8 cellular contexts compared by ENCODE assay signal in genomic region chr20:44979090-44979621, GRCh38. TPM values are rescaled to one million over a fixed set of nuclear protein-coding genes. Genes with fewer than 3 reads are reported as not detected.
A peak's percentile ranks its signal among the peaks of the same experiment; 100 is the strongest.
DNase-seq lines count a peak whose midpoint lies in the region; ATAC-seq and TF ChIP-seq lines count a peak whose summit lies in the region.

No MANE protein-coding gene starts in this region.

- 39 to 63% methylated on average over 2 of the region's 2 CpGs for WGBS in esophagus squamous epithelium, 2 donors

- peak overlapping the region in 9 of 10 experiments; percentile 22 to 47 (median 39); a peak in 14 of 20 replicates for H3K4me3 ChIP-seq in BLaER1 treated with 17β-estradiol and CSF1 and Interleukin-3, amounts not matched to agents 10 nM and 100 nM
- no peak overlapping the region for H3K4me3 ChIP-seq in esophagus squamous epithelium

- intact Hi-C loops in esophagus squamous epithelium (cut with DNase I), result no loop called here

- TF ChIP-seq POLR2A in esophagus squamous epithelium (IDR thresholded peaks at IDR 0.05), result peak in 1 of 4 donors; percentile 32

- no peak for TF ChIP-seq CTCF in esophagus squamous epithelium (IDR thresholded peaks at IDR 0.05)

- H3K4me1 ChIP-seq in BLaER1 treated with 17β-estradiol and CSF1 and Interleukin-3, amounts not matched to agents 10 nM and 100 nM, result peaks cover 36 to 63% (median 49%) of the 10 kb centered on the region in 10 experiments
- H3K4me1 ChIP-seq in esophagus squamous epithelium, result peaks cover 0 to 5% (median 3%) of the 10 kb centered on the region in 3 donors

- peak overlapping the region; percentile 71 to 81 (median 78); a peak in 21 of 22 replicates for H3K9ac ChIP-seq in BLaER1 treated with 17β-estradiol and CSF1 and Interleukin-3, amounts not matched to agents 10 nM and 100 nM

- DNase-seq in esophagus squamous epithelium (lab: John Stamatoyannopoulos, UW) (no peak), LoVo (ENCODE audit: low spot score) (no peak), DMS 273 treated with DMSO at 0.1 percent for 48 hours (lab: John Stamatoyannopoulos, UW) (no peak)
- peak in 2 of 3 experiments; percentile 45 to 50 for DNase-seq in stimulated activated CD4-positive, alpha-beta T cell treated with anti-CD3 and anti-CD28 coated beads, TNF-alpha, amount 100 ng/mL, for 4 hours (ENCODE audit: low read depth in 3 of 3)

- ATAC-seq in GM19463 (IDR thresholded peaks at IDR 0.05; ENCODE audit: unreplicated experiment) (peak; percentile 81), HG03558 (IDR thresholded peaks at IDR 0.05; ENCODE audit: extremely low read depth, unreplicated experiment) (peak; percentile 75)
- ATAC-seq in activated CD4-positive, CD25-positive, alpha-beta regulatory T cell treated with anti-CD3 and anti-CD28 coated beads, Interleukin-2, amount 50 U/mL, for 24 hours, result peak; percentile 73

- no peaks in the 10 kb centered on the region for H3K9me3 ChIP-seq in BLaER1 treated with 17β-estradiol and CSF1 and Interleukin-3, amounts not matched to agents 10 nM and 100 nM (replicated peaks in 1 of 11)
- no peaks in the 10 kb centered on the region for H3K9me3 ChIP-seq in esophagus squamous epithelium

- peak overlapping the region; percentile 57 to 93 (median 85) for H3K4me2 ChIP-seq in BLaER1 treated with 17β-estradiol and CSF1 and Interleukin-3, amounts not matched to agents 10 nM and 100 nM

- no peaks in the 10 kb centered on the region for H4K20me1 ChIP-seq in BLaER1 treated with 17β-estradiol and CSF1 and Interleukin-3, amounts not matched to agents 10 nM and 100 nM

- H3K27me3 ChIP-seq in BLaER1 treated with 17β-estradiol and CSF1 and Interleukin-3, amounts not matched to agents 10 nM and 100 nM, result no peaks in the 10 kb centered on the region
- H3K27me3 ChIP-seq in esophagus squamous epithelium, result no peaks in the 10 kb centered on the region

- peak overlapping the region; percentile 82 to 94 (median 91) for H3K27ac ChIP-seq in BLaER1 treated with 17β-estradiol and CSF1 and Interleukin-3, amounts not matched to agents 10 nM and 100 nM
- H3K27ac ChIP-seq in esophagus squamous epithelium, result peak overlapping the region in 3 of 4 donors; percentile 60 to 75 (median 69)

- peaks cover 62 to 89% (median 73%) of the 10 kb centered on the region in 11 experiments for H3K36me3 ChIP-seq in BLaER1 treated with 17β-estradiol and CSF1 and Interleukin-3, amounts not matched to agents 10 nM and 100 nM
- H3K36me3 ChIP-seq in esophagus squamous epithelium, result peaks cover 0 to 83% (median 13%) of the 10 kb centered on the region in 3 donors

RNA-seq across cellular contexts. Expression of gene STK4, which starts 12.8 kb away (rescaled TPM):
- total RNA-seq in esophagus squamous epithelium, result 10 to 100 TPM; 14.6 to 29.8 (median 17.6) TPM

RNA-seq across cellular contexts. Expression of gene TOMM34, which starts 19.0 kb away (rescaled TPM):
- total RNA-seq in esophagus squamous epithelium, result 10 to 100 TPM; 11.4 to 19.5 (median 16.7) TPM

Comparison
In these comparisons a context has a peak if more than half of its experiments do, and no peak if none do; other contexts are left out.
1. H3K4me3 ChIP-seq: peak in BLaER1 treated with 17β-estradiol and CSF1 and Interleukin-3, amounts not matched to agents 10 nM and 100 nM (9 of 10); none in esophagus squamous epithelium (0 of 4).
2. DNase-seq: peak in stimulated activated CD4-positive, alpha-beta T cell treated with anti-CD3 and anti-CD28 coated beads, TNF-alpha, amount 100 ng/mL, for 4 hours (2 of 3); none in esophagus squamous epithelium (single experiment), LoVo (single experiment) and DMS 273 treated with DMSO at 0.1 percent for 48 hours (single experiment).
3. Peak in every context shown above with its lines, with median percentiles within 50 percentile points of each other: ATAC-seq.